9 cellular contexts compared by ENCODE assay signal in genomic region chr19:16327501-16327900, GRCh38. TPM values are rescaled to one million over a fixed set of nuclear protein-coding genes. Genes with fewer than 3 reads are reported as not detected.
DNase-seq lines count a peak whose midpoint lies in the region; ATAC-seq and TF ChIP-seq lines count a peak whose summit lies in the region.
"Had no signal": no experiment of that assay in that cellular context is flagged by ENCODE, and none has a peak within 500 bp of the region (broad histone marks: within the 10 kb centered on the region; RNA-seq: fewer than 3 reads in every experiment).

No MANE protein-coding gene starts in this region.

- H3K4me1 ChIP-seq in right cardiac atrium (ENCODE audit: control insufficient read depth, insufficient read depth, low read length) (peaks cover 4% of the 10 kb centered on the region), adrenal gland (replicated peaks in 1 of 2) (peaks cover 0 to 23% of the 10 kb centered on the region in 2 donors), muscle layer of duodenum (ENCODE audit: control insufficient read depth in 1 of 2, insufficient read depth in 2 of 2, low read length in 2 of 2) (peaks cover 0 to 24% of the 10 kb centered on the region in 2 donors), urinary bladder (ENCODE audit: insufficient read depth) (no peaks in the 10 kb centered on the region)

- no peak for TF ChIP-seq CTCF in adrenal gland (IDR thresholded peaks at IDR 0.05)

- H3K9me3 ChIP-seq in right cardiac atrium (ENCODE audit: control insufficient read depth, low read length) (no peaks in the 10 kb centered on the region), adrenal gland (replicated peaks in 1 of 3) (no peaks in the 10 kb centered on the region), muscle layer of duodenum (ENCODE audit: control insufficient read depth in 1 of 2, low read length in 2 of 2) (no peaks in the 10 kb centered on the region)

- DNase-seq in right cardiac atrium (no peak), left ventricle myocardium superior (no peak), adrenal gland (peak in 1 of 7 donors; percentile 56), SHP77 (lab: John Stamatoyannopoulos, UW) (no peak), GM19240 (ENCODE audit: insufficient read length, low spot score) (no peak), NCI-H345 (lab: John Stamatoyannopoulos, UW) (no peak)
- DNase-seq: COR-L47 had no signal

- no peak for ATAC-seq in right cardiac atrium
- ATAC-seq in left ventricle myocardium superior, result no peak

- H3K27ac ChIP-seq in right cardiac atrium (ENCODE audit: low read length) (peak overlapping the region; percentile 86), adrenal gland (peak overlapping the region; percentile 34 to 98 (median 66)), muscle layer of duodenum (ENCODE audit: low read length) (peak overlapping the region; percentile 89), urinary bladder (ENCODE audit: low read depth) (peak overlapping the region; percentile 55)

- intact Hi-C loops in right cardiac atrium (cut with DNase I) (loop anchor here (5.0 to 10.0 kb wide), 4 partner anchors 55 to 83 kb away; no protein-coding TSS in a partner anchor), left ventricle myocardium superior (cut with micrococcal nuclease) (no loop called here), adrenal gland (cut with DNase I) (loop anchor here (10.0 kb wide), 1 partner anchor 73 kb away; no protein-coding TSS in a partner anchor)

- TF ChIP-seq POLR2A in adrenal gland (IDR thresholded peaks at IDR 0.05), result no peak

- H3K36me3 ChIP-seq in adrenal gland (replicated peaks in 1 of 2), result peaks cover 0 to 18% of the 10 kb centered on the region in 2 donors
- H3K36me3 ChIP-seq in muscle layer of duodenum (ENCODE audit: control insufficient read depth in 1 of 2, insufficient read depth in 2 of 2, low read length in 2 of 2), result peaks cover 8 to 9% of the 10 kb centered on the region in 2 donors
- H3K36me3 ChIP-seq in urinary bladder (ENCODE audit: insufficient read depth), result no peaks in the 10 kb centered on the region

- WGBS in right cardiac atrium, result 40% methylated on average over 6 of the region's 6 CpGs
- WGBS in adrenal gland, 4 donors, result 62 to 72% (median 68%) methylated on average over 6 of the region's 6 CpGs
- WGBS in urinary bladder, result 50% methylated on average over 6 of the region's 6 CpGs

- H3K4me3 ChIP-seq in right cardiac atrium (ENCODE audit: low read length), result peak overlapping the region; percentile 68
- peak overlapping the region in 1 of 4 donors; percentile 95 for H3K4me3 ChIP-seq in adrenal gland
- peak overlapping the region; percentile 63 to 96 for H3K4me3 ChIP-seq in muscle layer of duodenum (ENCODE audit: low read depth in 1 of 2, low read length in 2 of 2)
- H3K4me3 ChIP-seq in urinary bladder (ENCODE audit: low read depth, low read length), result no peak overlapping the region

- no peaks in the 10 kb centered on the region for H3K27me3 ChIP-seq in right cardiac atrium (ENCODE audit: control insufficient read depth, insufficient read depth)
- H3K27me3 ChIP-seq in adrenal gland, result no peaks in the 10 kb centered on the region
- H3K27me3 ChIP-seq in muscle layer of duodenum (ENCODE audit: low read depth, low read length), result no peaks in the 10 kb centered on the region

RNA-seq across cellular contexts. Expression of gene KLF2, which starts 2.9 kb away (rescaled TPM):
- total RNA-seq in right cardiac atrium (10 to 100 TPM; 53.3 to 73.5 (median 68.1) TPM), left ventricle myocardium superior (72.1 TPM), adrenal gland (10 to 100 TPM in 7 of 8 donors, 1 to 10 TPM in 1; 3.4 to 52.3 (median 27.0) TPM), urinary bladder (14.2 TPM)
- polyA plus RNA-seq in right cardiac atrium (30.9 TPM), adrenal gland (10 to 100 TPM in 1 of 3 donors, 1 to 10 TPM in 2; 7.0 to 29.3 (median 9.6) TPM), urinary bladder (155 TPM)
